1 cellular context compared by ENCODE assay signal in the genomic region with DNA sequence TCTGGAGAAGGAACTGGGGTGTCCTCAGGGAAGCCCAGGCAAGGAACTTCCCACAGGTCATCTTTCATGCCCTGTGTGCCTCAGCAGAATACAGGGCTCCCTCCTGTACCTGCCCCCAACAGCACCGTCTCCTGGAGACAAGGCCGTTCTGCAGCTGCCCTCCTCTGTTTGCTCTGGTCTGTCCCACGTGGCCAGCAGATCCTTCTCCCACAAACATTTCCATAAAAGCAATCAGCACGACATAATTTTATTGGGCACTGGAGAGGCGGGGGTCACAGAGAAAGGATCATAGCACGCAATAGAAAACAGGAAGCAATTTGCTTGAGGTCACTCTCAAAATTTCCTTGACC.
TF ChIP-seq lines count a peak whose summit lies in the region.

No MANE protein-coding gene starts in this region.

TF ChIP-seq in HepG2, 621 proteins besides CTCF, POLR2A, EP300 and RAD21:
- no peak for TF ChIP-seq GZF1 (CRISPR knock-in tag; IDR thresholded peaks at IDR 0.05)
- no peak for TF ChIP-seq YEATS4 (CRISPR knock-in tag; IDR thresholded peaks at IDR 0.05; ENCODE audit: borderline replicate concordance)
- TF ChIP-seq CEBPG (CRISPR knock-in tag; IDR thresholded peaks at IDR 0.05): no peak
- no peak for TF ChIP-seq ZNF484 (CRISPR knock-in tag; IDR thresholded peaks at IDR 0.05; ENCODE audit: borderline replicate concordance, low read depth)
- no peak for TF ChIP-seq ZNF501 (CRISPR knock-in tag; IDR thresholded peaks at IDR 0.05)
- no peak for TF ChIP-seq HNRNPL (IDR thresholded peaks at IDR 0.05; ENCODE audit: low read depth, low read length)
- TF ChIP-seq BCL6 (CRISPR knock-in tag; IDR thresholded peaks at IDR 0.05): no peak
- no peak for TF ChIP-seq TOPORS (CRISPR knock-in tag; IDR thresholded peaks at IDR 0.05)
- no peak for TF ChIP-seq NKX3-1 (CRISPR knock-in tag; IDR thresholded peaks at IDR 0.05)
- no peak for TF ChIP-seq NAIF1 (CRISPR knock-in tag; IDR thresholded peaks at IDR 0.05; ENCODE audit: borderline replicate concordance)
- no peak for TF ChIP-seq GABPB1 (CRISPR knock-in tag; IDR thresholded peaks at IDR 0.05)
- TF ChIP-seq, protein P1, sequence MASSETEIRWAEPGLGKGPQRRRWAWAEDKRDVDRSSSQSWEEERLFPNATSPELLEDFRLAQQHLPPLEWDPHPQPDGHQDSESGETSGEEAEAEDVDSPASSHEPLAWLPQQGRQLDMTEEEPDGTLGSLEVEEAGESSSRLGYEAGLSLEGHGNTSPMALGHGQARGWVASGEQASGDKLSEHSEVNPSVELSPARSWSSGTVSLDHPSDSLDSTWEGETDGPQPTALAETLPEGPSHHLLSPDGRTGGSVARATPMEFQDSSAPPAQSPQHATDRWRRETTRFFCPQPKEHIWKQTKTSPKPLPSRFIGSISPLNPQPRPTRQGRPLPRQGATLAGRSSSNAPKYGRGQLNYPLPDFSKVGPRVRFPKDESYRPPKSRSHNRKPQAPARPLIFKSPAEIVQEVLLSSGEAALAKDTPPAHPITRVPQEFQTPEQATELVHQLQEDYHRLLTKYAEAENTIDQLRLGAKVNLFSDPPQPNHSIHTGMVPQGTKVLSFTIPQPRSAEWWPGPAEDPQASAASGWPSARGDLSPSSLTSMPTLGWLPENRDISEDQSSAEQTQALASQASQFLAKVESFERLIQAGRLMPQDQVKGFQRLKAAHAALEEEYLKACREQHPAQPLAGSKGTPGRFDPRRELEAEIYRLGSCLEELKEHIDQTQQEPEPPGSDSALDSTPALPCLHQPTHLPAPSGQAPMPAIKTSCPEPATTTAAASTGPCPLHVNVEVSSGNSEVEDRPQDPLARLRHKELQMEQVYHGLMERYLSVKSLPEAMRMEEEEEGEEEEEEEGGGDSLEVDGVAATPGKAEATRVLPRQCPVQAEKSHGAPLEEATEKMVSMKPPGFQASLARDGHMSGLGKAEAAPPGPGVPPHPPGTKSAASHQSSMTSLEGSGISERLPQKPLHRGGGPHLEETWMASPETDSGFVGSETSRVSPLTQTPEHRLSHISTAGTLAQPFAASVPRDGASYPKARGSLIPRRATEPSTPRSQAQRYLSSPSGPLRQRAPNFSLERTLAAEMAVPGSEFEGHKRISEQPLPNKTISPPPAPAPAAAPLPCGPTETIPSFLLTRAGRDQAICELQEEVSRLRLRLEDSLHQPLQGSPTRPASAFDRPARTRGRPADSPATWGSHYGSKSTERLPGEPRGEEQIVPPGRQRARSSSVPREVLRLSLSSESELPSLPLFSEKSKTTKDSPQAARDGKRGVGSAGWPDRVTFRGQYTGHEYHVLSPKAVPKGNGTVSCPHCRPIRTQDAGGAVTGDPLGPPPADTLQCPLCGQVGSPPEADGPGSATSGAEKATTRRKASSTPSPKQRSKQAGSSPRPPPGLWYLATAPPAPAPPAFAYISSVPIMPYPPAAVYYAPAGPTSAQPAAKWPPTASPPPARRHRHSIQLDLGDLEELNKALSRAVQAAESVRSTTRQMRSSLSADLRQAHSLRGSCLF (CRISPR knock-in tag; IDR thresholded peaks at IDR 0.05; ENCODE audit: borderline replicate concordance): no peak
- no peak for TF ChIP-seq HHEX (CRISPR knock-in tag; IDR thresholded peaks at IDR 0.05)
- TF ChIP-seq SMAD1 (CRISPR knock-in tag; IDR thresholded peaks at IDR 0.05; ENCODE audit: borderline replicate concordance, low read depth): no peak
- no peak for TF ChIP-seq RARG (CRISPR knock-in tag; IDR thresholded peaks at IDR 0.05; ENCODE audit: low read depth)
TF ChIP-seq in HepG2: peak in this region for 0.
